18 cellular contexts compared by ENCODE assay signal in genomic region chr7:131943616-131944015, GRCh38.
DNase-seq lines count a peak whose midpoint lies in the region; ATAC-seq and TF ChIP-seq lines count a peak whose summit lies in the region.
"Had no signal": no experiment of that assay in that cellular context is flagged by ENCODE, and none has a peak within 500 bp of the region (broad histone marks: within the 10 kb centered on the region; RNA-seq: fewer than 3 reads in every experiment).

No MANE protein-coding gene starts in this region.

- H3K4me3 Mint-ChIP-seq in osteocyte (ENCODE audit: unreplicated experiment) = no peak overlapping the region
- no peak overlapping the region for H3K4me3 Mint-ChIP-seq in activated CD8-positive, alpha-beta memory T cell treated with anti-CD3 and anti-CD28 coated beads, Interleukin-2, amount 10 ng/mL, durations not matched to agents 7 days and 5 days
- H3K4me3 Mint-ChIP-seq: CD4-positive, alpha-beta T cell; H9 had no signal

- H3K36me3 Mint-ChIP-seq in osteocyte (ENCODE audit: unreplicated experiment) = no peaks in the 10 kb centered on the region
- H3K36me3 Mint-ChIP-seq in activated CD8-positive, alpha-beta memory T cell treated with anti-CD3 and anti-CD28 coated beads, Interleukin-2, amount 10 ng/mL, durations not matched to agents 7 days and 5 days = no peaks in the 10 kb centered on the region

- no peaks in the 10 kb centered on the region for H3K27me3 ChIP-seq in SJCRH30

- peaks cover 7% of the 10 kb centered on the region for H3K9me3 Mint-ChIP-seq in osteocyte (ENCODE audit: unreplicated experiment)
- no peaks in the 10 kb centered on the region for H3K9me3 Mint-ChIP-seq in activated CD8-positive, alpha-beta memory T cell treated with anti-CD3 and anti-CD28 coated beads, Interleukin-2, amount 10 ng/mL, durations not matched to agents 7 days and 5 days (ENCODE audit: low read depth)

- H3K27me3 Mint-ChIP-seq in osteocyte (ENCODE audit: unreplicated experiment) = peaks cover 5% of the 10 kb centered on the region
- peaks cover 11% of the 10 kb centered on the region for H3K27me3 Mint-ChIP-seq in activated CD8-positive, alpha-beta memory T cell treated with anti-CD3 and anti-CD28 coated beads, Interleukin-2, amount 10 ng/mL, durations not matched to agents 7 days and 5 days

- TF ChIP-seq CTCF in osteocyte (IDR thresholded peaks at IDR 0.05) = no peak

- H3K9me3 ChIP-seq in SJCRH30 (replicated peaks) = 0 out of 2 replicates have a peak, but pooled peaks cover 4% of the 10 kb centered on the region
- H3K9me3 ChIP-seq: Caco-2 had no signal

- no peaks in the 10 kb centered on the region for H3K36me3 ChIP-seq in SJCRH30

- ATAC-seq in HG03025 (IDR thresholded peaks at IDR 0.05; ENCODE audit: low FRiP score, unreplicated experiment) (no peak), HG03039 (IDR thresholded peaks at IDR 0.05; ENCODE audit: unreplicated experiment) (no peak), HG02840 (IDR thresholded peaks at IDR 0.05; ENCODE audit: low FRiP score, unreplicated experiment) (no peak)
- ATAC-seq in activated CD8-positive, alpha-beta memory T cell treated with anti-CD3 and anti-CD28 coated beads, Interleukin-2, amount 10 ng/mL, durations not matched to agents 7 days and 5 days = no peak
- ATAC-seq: A549 had no signal

- peaks cover 12% of the 10 kb centered on the region for H3K4me1 ChIP-seq in SJCRH30

- H3K4me3 ChIP-seq in SJCRH30 = no peak overlapping the region
- H3K4me3 ChIP-seq: A549 had no signal

- no peak overlapping the region for H3K27ac ChIP-seq in SJCRH30
- H3K27ac ChIP-seq: 22Rv1, A549, C4-2B had no signal

- DNase-seq in DMS79 (lab: John Stamatoyannopoulos, UW) (peak; percentile 96), NCI-H187 (lab: John Stamatoyannopoulos, UW) (peak; percentile 90 to 93), SJCRH30 (peak; percentile 73 to 89), osteocyte (ENCODE audit: extremely low spot score, unreplicated experiment) (peak; percentile 57)
- DNase-seq in activated CD8-positive, alpha-beta memory T cell treated with anti-CD3 and anti-CD28 coated beads, Interleukin-2, amount 10 ng/mL, durations not matched to agents 7 days and 5 days = no peak
- DNase-seq: AML-193; Caco-2; CD4-positive, alpha-beta T cell; GF-D8; GOT3; H9; IMR-90 had no signal

- CTCF ChIA-PET in activated CD8-positive, alpha-beta memory T cell treated with anti-CD3 and anti-CD28 coated beads, Interleukin-2, amount 10 ng/mL, durations not matched to agents 7 days and 5 days (lab: Charles Lee) = interaction anchor here (1.4 kb wide), 1 partner anchor 84 kb away, joined by 4 read pairs; no protein-coding TSS in a partner anchor

- H3K27ac Mint-ChIP-seq in osteocyte (ENCODE audit: unreplicated experiment) = no peak overlapping the region
- H3K27ac Mint-ChIP-seq in activated CD8-positive, alpha-beta memory T cell treated with anti-CD3 and anti-CD28 coated beads, Interleukin-2, amount 10 ng/mL, durations not matched to agents 7 days and 5 days = no peak overlapping the region
- H3K27ac Mint-ChIP-seq: CD4-positive, alpha-beta T cell had no signal

- peaks cover 11% of the 10 kb centered on the region for H3K4me1 Mint-ChIP-seq in osteocyte (ENCODE audit: unreplicated experiment)
- no peaks in the 10 kb centered on the region for H3K4me1 Mint-ChIP-seq in activated CD8-positive, alpha-beta memory T cell treated with anti-CD3 and anti-CD28 coated beads, Interleukin-2, amount 10 ng/mL, durations not matched to agents 7 days and 5 days
